Comparison of ENCODE assay signal across 1 cellular context in genomic region chr3:142964150-142964498, GRCh38.
TF ChIP-seq lines count a peak whose summit lies in the region.

No MANE protein-coding gene starts in this region.

TF ChIP-seq in GM23338, 12 proteins besides CTCF, POLR2A, EP300 and RAD21 (continued from another document):
- TF ChIP-seq ZNF462 (CRISPR knock-in tag; IDR thresholded peaks at IDR 0.05): no peak
- TF ChIP-seq CREB1 (CRISPR knock-in tag; IDR thresholded peaks at IDR 0.05; ENCODE audit: low read depth): peak; percentile 72
- peak; percentile 68; the same call in 1 of the 2 replicates for TF ChIP-seq POLR2AphosphoS5 (IDR thresholded peaks at IDR 0.05; ENCODE audit: low read depth)
- no peak for TF ChIP-seq ZNF331 (CRISPR knock-in tag; IDR thresholded peaks at IDR 0.05; ENCODE audit: low read depth)
